In genomic region chr4:87026795-87027495, GRCh38 we compare ENCODE assay signal across 8 cellular contexts.
DNase-seq lines count a peak whose midpoint lies in the region; ATAC-seq, FAIRE-seq and TF ChIP-seq lines count a peak whose summit lies in the region.

No MANE protein-coding gene starts in this region.

- H3K9me3 ChIP-seq in sigmoid colon: no peaks in the 10 kb centered on the region

- no peaks in the 10 kb centered on the region for H3K36me3 ChIP-seq in sigmoid colon

- peak overlapping the region; percentile 56 to 87 (median 74) for H3K27ac ChIP-seq in sigmoid colon

- no peak overlapping the region for H3K4me3 ChIP-seq in sigmoid colon

- intact Hi-C loops in sigmoid colon (cut with DNase I): no loop called here
- intact Hi-C loops in activated CD4-positive, alpha-beta T cell treated with anti-CD3 and anti-CD28 coated beads for 36 hours (cut with DNase I, micrococcal nuclease): no loop called here

- 32 to 41% methylated on average over 4 of the region's 4 CpGs for WGBS in sigmoid colon, 2 donors

- no peaks in the 10 kb centered on the region for H3K36me3 Mint-ChIP-seq in activated CD4-positive, alpha-beta T cell treated with anti-CD3 and anti-CD28 coated beads for 36 hours (ENCODE audit: low read depth)

- H3K27ac Mint-ChIP-seq in activated CD4-positive, alpha-beta T cell treated with anti-CD3 and anti-CD28 coated beads for 36 hours: no peak overlapping the region

- no peak for TF ChIP-seq POLR2A in sigmoid colon (IDR thresholded peaks at IDR 0.05)

- H3K27me3 ChIP-seq in sigmoid colon: no peaks in the 10 kb centered on the region

- POLR2A ChIA-PET in activated CD4-positive, alpha-beta T cell treated with anti-CD3 and anti-CD28 coated beads for 36 hours (lab: Charles Lee): no interaction called here

- CTCF ChIA-PET in activated CD4-positive, alpha-beta T cell treated with anti-CD3 and anti-CD28 coated beads for 36 hours (lab: Charles Lee): interaction anchor here (0.7 kb wide), 1 partner anchor 21 kb away, joined by 3 read pairs; no protein-coding TSS in a partner anchor

- no peaks in the 10 kb centered on the region for H3K9me3 Mint-ChIP-seq in activated CD4-positive, alpha-beta T cell treated with anti-CD3 and anti-CD28 coated beads for 36 hours (ENCODE audit: low read depth)

- H3K4me1 Mint-ChIP-seq in activated CD4-positive, alpha-beta T cell treated with anti-CD3 and anti-CD28 coated beads for 36 hours: peaks cover 46% of the 10 kb centered on the region

- H3K27me3 Mint-ChIP-seq in activated CD4-positive, alpha-beta T cell treated with anti-CD3 and anti-CD28 coated beads for 36 hours: no peaks in the 10 kb centered on the region

- peaks cover 0 to 94% (median 87%) of the 10 kb centered on the region in 4 donors for H3K4me1 ChIP-seq in sigmoid colon

- no peak for FAIRE-seq in D721Med (lab: Jason Lieb, UNC)

- H3K4me3 Mint-ChIP-seq in activated CD4-positive, alpha-beta T cell treated with anti-CD3 and anti-CD28 coated beads for 36 hours: no peak overlapping the region

- ATAC-seq in GM19025 (IDR thresholded peaks at IDR 0.05; ENCODE audit: low read depth, unreplicated experiment) (peak; percentile 73), HG02970 (IDR thresholded peaks at IDR 0.05; ENCODE audit: low FRiP score, unreplicated experiment) (peak; percentile 48)
- ATAC-seq in activated CD4-positive, alpha-beta T cell treated with anti-CD3 and anti-CD28 coated beads for 36 hours: no peak

- no peak for TF ChIP-seq CTCF in sigmoid colon (IDR thresholded peaks at IDR 0.05)
- TF ChIP-seq CTCF in D721Med (IDR thresholded peaks at IDR 0.05; ENCODE audit: insufficient read depth, missing control alignments): no peak

- no peak for TF ChIP-seq EP300 in sigmoid colon (IDR thresholded peaks at IDR 0.05)

- peak; percentile 91 for DNase-seq in SKM-1 (lab: John Stamatoyannopoulos, UW; ENCODE audit: unreplicated experiment)
- no peak for DNase-seq in sigmoid colon
- DNase-seq in activated CD4-positive, alpha-beta T cell treated with anti-CD3 and anti-CD28 coated beads for 36 hours: no peak
- DNase-seq in D721Med (ENCODE audit: insufficient read length, low spot score): no peak
- no peak for DNase-seq in NCI-H524 (lab: John Stamatoyannopoulos, UW)
- DNase-seq in NCI-H1436 (lab: John Stamatoyannopoulos, UW): no peak
